ENCODE assay signal across 26 cellular contexts in the genomic region with DNA sequence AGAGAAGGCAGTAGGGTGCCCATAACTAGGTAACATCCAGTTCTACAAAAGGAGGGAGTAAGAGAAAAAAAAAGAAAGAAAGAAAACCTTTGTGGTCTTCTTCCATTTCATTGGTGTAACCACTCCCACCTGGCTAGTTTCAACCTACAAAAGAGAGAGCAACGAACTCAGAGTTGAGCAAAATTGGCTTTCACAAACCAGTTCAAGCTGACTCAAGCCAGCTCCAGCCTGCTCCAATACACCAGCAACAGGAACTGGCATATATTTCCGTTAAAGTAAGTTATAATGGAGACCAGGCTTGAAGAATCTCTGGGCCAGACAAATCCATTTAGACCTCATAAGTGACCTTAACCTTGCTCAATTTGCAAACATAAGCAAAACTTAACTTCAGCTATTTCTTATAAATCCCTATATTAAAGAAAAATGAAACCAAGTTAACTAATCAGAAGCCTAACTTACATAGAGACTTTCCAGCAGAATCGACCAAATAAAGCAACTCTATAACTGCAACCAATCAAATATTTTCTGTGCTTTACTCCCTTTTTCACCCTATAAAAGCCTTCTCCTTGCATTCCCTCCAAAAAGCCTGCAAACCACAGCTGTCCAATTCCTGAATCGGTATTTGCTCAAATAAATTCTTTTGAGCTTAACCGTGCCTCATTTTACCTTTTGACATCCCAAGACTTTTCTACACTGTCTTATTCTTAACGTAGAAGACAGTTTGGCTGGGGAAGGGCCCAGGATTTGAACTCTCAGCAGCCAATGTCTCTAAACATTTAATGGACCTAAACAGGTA. TPM values are rescaled to one million over a fixed set of nuclear protein-coding genes. Genes with fewer than 3 reads are reported as not detected.
DNase-seq lines count a peak whose midpoint lies in the region; ATAC-seq, FAIRE-seq and TF ChIP-seq lines count a peak whose summit lies in the region.
"Had no signal": no experiment of that assay in that cellular context is flagged by ENCODE, and none has a peak within 500 bp of the region (broad histone marks: within the 10 kb centered on the region; RNA-seq: fewer than 3 reads in every experiment).

No MANE protein-coding gene starts in this region.

- H3K4me3 ChIP-seq in keratinocyte (ENCODE audit: control insufficient read depth in 2 of 3, extremely low read depth in 1 of 3, insufficient read depth in 2 of 3, low read depth in 1 of 3, low read length in 3 of 3) (no peak overlapping the region), stomach (peak overlapping the region in 1 of 4 donors; percentile 20), SK-N-SH (ENCODE audit: low read depth in 2 of 2, low read length in 1 of 2) (no peak overlapping the region)
- H3K4me3 ChIP-seq: coronary artery had no signal

- no peak for TF ChIP-seq POLR2A in stomach (IDR thresholded peaks at IDR 0.05)

- no peaks in the 10 kb centered on the region for H4K20me1 ChIP-seq in keratinocyte (ENCODE audit: control insufficient read depth, extremely low read depth, insufficient read depth, low read length)
- no peaks in the 10 kb centered on the region for H4K20me1 ChIP-seq in SK-N-SH (ENCODE audit: insufficient read depth)

- H3K9me2 ChIP-seq in SK-N-SH: no peaks in the 10 kb centered on the region

- dilution Hi-C loops in keratinocyte (cut with MboI; ENCODE audit: extremely low pct_ligation_motif_present, low sequenced_read_pairs): no loop called here

- peaks cover 30% of the 10 kb centered on the region for H3K27me3 Mint-ChIP-seq in activated T-cell treated with anti-CD3 and anti-CD28 coated beads, Interleukin-2, amount 50 U/mL, for 72 hours (ENCODE audit: low read depth)
- H3K27me3 Mint-ChIP-seq in nephron progenitor cell (ENCODE audit: low read depth, poor library complexity): peaks cover 11% of the 10 kb centered on the region
- H3K27me3 Mint-ChIP-seq: memory B cell had no signal

- TF ChIP-seq CTCF in keratinocyte (optimal IDR thresholded peaks at IDR 0.05 in 1 of 3, IDR thresholded peaks at IDR 0.05 in 1 of 3, conservative IDR thresholded peaks at IDR 0.05 in 1 of 3; ENCODE audit: extremely low read depth in 1 of 3, insufficient read depth in 2 of 3, low read length in 3 of 3) (no peak), stomach (IDR thresholded peaks at IDR 0.05) (no peak), nephron progenitor cell (IDR thresholded peaks at IDR 0.05) (no peak), SK-N-SH (IDR thresholded peaks at IDR 0.05) (no peak), GM13976 (IDR thresholded peaks at IDR 0.05; ENCODE audit: borderline replicate concordance, control extremely low read depth, extremely low read depth, insufficient read depth, missing control alignments) (no peak)

- H3K79me2 ChIP-seq in keratinocyte (ENCODE audit: control insufficient read depth, insufficient read depth, low read length) (no peaks in the 10 kb centered on the region), SK-N-SH (ENCODE audit: insufficient read depth) (no peaks in the 10 kb centered on the region)

- no peaks in the 10 kb centered on the region for H3K9me3 ChIP-seq in keratinocyte (ENCODE audit: control insufficient read depth, low read depth, low read length)
- H3K9me3 ChIP-seq in stomach: no peaks in the 10 kb centered on the region
- no peaks in the 10 kb centered on the region for H3K9me3 ChIP-seq in SK-N-SH

- no peak overlapping the region for H3K4me2 ChIP-seq in keratinocyte (ENCODE audit: control insufficient read depth, extremely low read depth, insufficient read depth, low read depth, low read length)
- no peak overlapping the region for H3K4me2 ChIP-seq in SK-N-SH

- H3K4me1 Mint-ChIP-seq in activated T-cell treated with anti-CD3 and anti-CD28 coated beads, Interleukin-2, amount 50 U/mL, for 72 hours (ENCODE audit: low read depth): peaks cover 5% of the 10 kb centered on the region
- H3K4me1 Mint-ChIP-seq in nephron progenitor cell: no peaks in the 10 kb centered on the region
- H3K4me1 Mint-ChIP-seq: memory B cell had no signal

- H3K27ac Mint-ChIP-seq in activated T-cell treated with anti-CD3 and anti-CD28 coated beads, Interleukin-2, amount 50 U/mL, for 72 hours: no peak overlapping the region
- H3K27ac Mint-ChIP-seq in nephron progenitor cell: no peak overlapping the region
- H3K27ac Mint-ChIP-seq: memory B cell; natural killer cell treated with Interleukin-12 subunit alpha and Interleukin-12 subunit beta and Interleukin-15 and Interleukin-18, amount 100 ng/mL, for 72 hours; progenitor cell of endocrine pancreas had no signal

- H3K4me1 ChIP-seq in keratinocyte (ENCODE audit: control insufficient read depth, extremely low read depth, insufficient read depth, low read length): peaks cover 13% of the 10 kb centered on the region
- peaks cover 10 to 66% (median 27%) of the 10 kb centered on the region in 4 donors for H3K4me1 ChIP-seq in stomach
- no peaks in the 10 kb centered on the region for H3K4me1 ChIP-seq in SK-N-SH (ENCODE audit: control insufficient read depth in 1 of 2, insufficient read depth in 2 of 2, low read depth in 1 of 2, low read length in 1 of 2)

- peaks cover 0 to 1% of the 10 kb centered on the region in 2 donors for H3K9me3 Mint-ChIP-seq in activated T-cell treated with anti-CD3 and anti-CD28 coated beads, Interleukin-2, amount 50 U/mL, for 72 hours
- H3K9me3 Mint-ChIP-seq in nephron progenitor cell: no peaks in the 10 kb centered on the region
- H3K9me3 Mint-ChIP-seq: CD14-positive monocyte; memory B cell; natural killer cell treated with Interleukin-12 subunit alpha and Interleukin-12 subunit beta and Interleukin-15 and Interleukin-18, amount 100 ng/mL, for 72 hours had no signal

- no peak overlapping the region for H3K4me3 Mint-ChIP-seq in activated T-cell treated with anti-CD3 and anti-CD28 coated beads, Interleukin-2, amount 50 U/mL, for 72 hours
- no peak overlapping the region for H3K4me3 Mint-ChIP-seq in nephron progenitor cell
- H3K4me3 Mint-ChIP-seq: memory B cell; natural killer cell treated with Interleukin-12 subunit alpha and Interleukin-12 subunit beta and Interleukin-15 and Interleukin-18, amount 100 ng/mL, for 72 hours had no signal

- no peak for FAIRE-seq in keratinocyte (lab: Jason Lieb, UNC)
- FAIRE-seq: urothelium cell line had no signal

- TF ChIP-seq EP300 in stomach (IDR thresholded peaks at IDR 0.05): no peak
- no peak for TF ChIP-seq EP300 in SK-N-SH (IDR thresholded peaks at IDR 0.05; ENCODE audit: borderline replicate concordance in 1 of 2, low read depth in 1 of 2, low read length in 1 of 2)

- no peaks in the 10 kb centered on the region for H3K27me3 ChIP-seq in keratinocyte (ENCODE audit: control insufficient read depth, extremely low read depth, insufficient read depth, low read length)
- no peaks in the 10 kb centered on the region for H3K27me3 ChIP-seq in stomach
- no peaks in the 10 kb centered on the region for H3K27me3 ChIP-seq in SK-N-SH (ENCODE audit: insufficient read depth)
- H3K27me3 ChIP-seq: foreskin keratinocyte had no signal

- no peak overlapping the region for H3K9ac ChIP-seq in keratinocyte (ENCODE audit: control insufficient read depth, extremely low read depth, insufficient read depth, low read length)
- H3K9ac ChIP-seq in SK-N-SH: no peak overlapping the region

- POLR2A ChIA-PET in SK-N-SH (lab: Yijun Ruan, JAX): no interaction called here

- H3K9me1 ChIP-seq in keratinocyte (ENCODE audit: control insufficient read depth, extremely low read depth, insufficient read depth, low read length): no peaks in the 10 kb centered on the region

- peak; percentile 45 to 48 for ATAC-seq in activated T-cell treated with anti-CD3 and anti-CD28 coated beads, Interleukin-2, amount 50 U/mL, for 72 hours (replicated peaks in 1 of 2)
- ATAC-seq: foreskin keratinocyte; natural killer cell treated with Interleukin-12 subunit alpha and Interleukin-12 subunit beta and Interleukin-15 and Interleukin-18, amount 100 ng/mL, for 72 hours had no signal

- in situ Hi-C loops in GM13976 (cut with MboI; ENCODE audit: low sequenced_read_pairs, unreplicated experiment): no loop called here

- H3F3A ChIP-seq in SK-N-SH (replicated peaks; ENCODE audit: insufficient read depth): no peaks in the 10 kb centered on the region

- peak overlapping the region; percentile 34 for H2AFZ ChIP-seq in keratinocyte (ENCODE audit: control insufficient read depth, low read length)
- H2AFZ ChIP-seq in SK-N-SH (ENCODE audit: low read depth): no peak overlapping the region

- DNase-seq in activated T-cell treated with anti-CD3 and anti-CD28 coated beads, Interleukin-2, amount 50 U/mL, for 72 hours: no peak
- DNase-seq in activated T-cell treated with anti-CD3 and anti-CD28 coated beads, Interleukin-2, amount 50 U/mL, for 1 hour: no peak
- DNase-seq in NOMO-1 (lab: John Stamatoyannopoulos, UW; ENCODE audit: unreplicated experiment in 2 of 2): peak; percentile 29 to 52
- DNase-seq in keratinocyte (ENCODE audit: low read depth, low spot score): no peak
- DNase-seq in stomach: peak; percentile 52
- no peak for DNase-seq in nephron progenitor cell
- no peak for DNase-seq in SK-N-SH
- DNase-seq in GM13976 (ENCODE audit: low spot score): no peak
- DNase-seq: ACHN; activated CD4-positive, alpha-beta T cell treated with anti-CD3 and anti-CD28 coated beads, Interleukin-2, amount 50 U/mL, for 48 hours; DMS153; foreskin keratinocyte; KBM-7; NCI-H1417 treated with DMSO at 0.1 percent for 48 hours; NCI-H524 treated with DMSO at 0.1 percent for 48 hours; SHP77 had no signal

- no peaks in the 10 kb centered on the region for H3K36me3 ChIP-seq in keratinocyte (ENCODE audit: control insufficient read depth in 2 of 2, extremely low read depth in 1 of 2, insufficient read depth in 2 of 2, low read length in 2 of 2)
- no peaks in the 10 kb centered on the region for H3K36me3 ChIP-seq in stomach
- H3K36me3 ChIP-seq in SK-N-SH (replicated peaks in 1 of 2; ENCODE audit: control insufficient read depth in 1 of 2, insufficient read depth in 2 of 2, low read length in 1 of 2): no peaks in the 10 kb centered on the region

- no peak for TF ChIP-seq RAD21 in SK-N-SH (IDR thresholded peaks at IDR 0.05; ENCODE audit: low read length)

- 62 to 72% (median 63%) methylated on average over 6 of the region's 6 CpGs for WGBS in stomach, 5 donors
- 72% methylated on average over 6 of the region's 6 CpGs for whole genome bisulfite sequencing in SK-N-SH (ENCODE audit: low lambda C conversion rate)

- intact Hi-C loops in stomach (cut with DNase I; ENCODE audit: low total_unique reads): no loop called here

- H3K36me3 Mint-ChIP-seq in activated T-cell treated with anti-CD3 and anti-CD28 coated beads, Interleukin-2, amount 50 U/mL, for 72 hours (ENCODE audit: insufficient read depth in 2 of 2): no peaks in the 10 kb centered on the region
- no peaks in the 10 kb centered on the region for H3K36me3 Mint-ChIP-seq in nephron progenitor cell (ENCODE audit: low read depth)
- H3K36me3 Mint-ChIP-seq: memory B cell; natural killer cell treated with Interleukin-12 subunit alpha and Interleukin-12 subunit beta and Interleukin-15 and Interleukin-18, amount 100 ng/mL, for 72 hours had no signal

- CTCF ChIA-PET in SK-N-SH (lab: Yijun Ruan, JAX): interaction anchor here (0.7 to 12.7 kb wide), 3 partner anchors 88 to 376 kb away, joined by 3 to 425 read pairs (median 5); no protein-coding TSS in a partner anchor

- H3K27ac ChIP-seq in keratinocyte (ENCODE audit: control insufficient read depth, insufficient read depth, low read length) (no peak overlapping the region), stomach (peak overlapping the region; percentile 67 to 88 (median 73)), SK-N-SH (ENCODE audit: low read depth in 2 of 2, low read length in 1 of 2) (no peak overlapping the region)
- H3K27ac ChIP-seq: coronary artery, foreskin keratinocyte had no signal

RNA-seq across cellular contexts. Expression of a gene that starts 10.1 kb away (rescaled TPM):
- total RNA-seq in activated T-cell treated with anti-CD3 and anti-CD28 coated beads, Interleukin-2, amount 50 U/mL, for 72 hours: under 1 TPM; 0.24 to 0.65 TPM
- polyA plus RNA-seq in keratinocyte (1.6 to 5.2 TPM (median 4.4 TPM) in 3 replicates), stomach (10 to 100 TPM; 35.0 to 45.5 (median 37.9) TPM), SK-N-SH (2012; rRNA removed) (0.15 TPM in 2 replicates)
- 29.6 TPM for polyA plus RNA-seq in keratinocyte (2011; ENCODE audit: low read depth)
- 1.7 and 3.7 TPM in 2 replicates for polyA plus RNA-seq in keratinocyte (2011; cell fraction: cytosol; rRNA removed)
- 2.7 and 4.9 TPM in 2 replicates for polyA plus RNA-seq in keratinocyte (2011; cell fraction: nucleus; rRNA removed)
- 1.3 and 39.8 TPM in 2 replicates for polyA plus RNA-seq in keratinocyte (2012; ENCODE audit: low replicate concordance)
- polyA minus RNA-seq in keratinocyte: 0.39 to 2.2 TPM (median 0.86 TPM) in 3 replicates
- 1.2 TPM for polyA minus RNA-seq in keratinocyte (2011; cell fraction: cytosol; rRNA and poly(A)+ RNA removed)
- polyA minus RNA-seq in keratinocyte (2011; cell fraction: nucleus; rRNA and poly(A)+ RNA removed): 1.4 and 2.5 TPM in 2 replicates
- 10 to 100 TPM in 3 of 5 donors, 1 to 10 TPM in 2; 6.4 to 63.9 (median 13.8) TPM for total RNA-seq in stomach
- polyA plus RNA-seq in SK-N-SH (2012; cell fraction: cytosol; rRNA removed): 0.13 and 0.30 TPM in 2 replicates
- 0.05 TPM in 1 of 2 replicates, not detected in the other for polyA plus RNA-seq in SK-N-SH (2012; cell fraction: nucleus; rRNA removed)
- total RNA-seq: OCI-LY7, progenitor cell of endocrine pancreas, skeletal muscle tissue had no signal

RNA-seq across cellular contexts. Expression of a gene that starts 38.5 kb away (rescaled TPM):
- 10 to 100 TPM; 28.2 to 39.9 TPM for total RNA-seq in activated T-cell treated with anti-CD3 and anti-CD28 coated beads, Interleukin-2, amount 50 U/mL, for 72 hours
- polyA plus RNA-seq in keratinocyte (3.1 to 9.0 TPM (median 5.4 TPM) in 3 replicates), stomach (1 to 10 TPM; 3.2 to 7.4 (median 5.2) TPM), SK-N-SH (2012; rRNA removed) (25.1 and 32.6 TPM in 2 replicates)
- polyA plus RNA-seq in keratinocyte (2011; ENCODE audit: low read depth): 1.8 TPM
- polyA plus RNA-seq in keratinocyte (2011; cell fraction: cytosol; rRNA removed): 3.1 and 5.4 TPM in 2 replicates
- 3.3 and 3.7 TPM in 2 replicates for polyA plus RNA-seq in keratinocyte (2011; cell fraction: nucleus; rRNA removed)
- polyA plus RNA-seq in keratinocyte (2012; ENCODE audit: low replicate concordance): 1.7 and 4.4 TPM in 2 replicates
- polyA minus RNA-seq in keratinocyte: 1.3 to 4.3 TPM (median 1.6 TPM) in 3 replicates
- 3.5 TPM for polyA minus RNA-seq in keratinocyte (2011; cell fraction: cytosol; rRNA and poly(A)+ RNA removed)
- polyA minus RNA-seq in keratinocyte (2011; cell fraction: nucleus; rRNA and poly(A)+ RNA removed): 2.0 TPM in 2 replicates
- total RNA-seq in stomach: 10 to 100 TPM in 3 of 5 donors, 1 to 10 TPM in 2; 6.7 to 40.8 (median 10.7) TPM
- polyA plus RNA-seq in SK-N-SH (2012; cell fraction: cytosol; rRNA removed): 26.1 and 26.3 TPM in 2 replicates
- polyA plus RNA-seq in SK-N-SH (2012; cell fraction: nucleus; rRNA removed): 44.5 and 93.2 TPM in 2 replicates

RNA-seq across cellular contexts. Expression of a gene that starts 39.0 kb away (rescaled TPM):
- total RNA-seq in activated T-cell treated with anti-CD3 and anti-CD28 coated beads, Interleukin-2, amount 50 U/mL, for 72 hours: not detected
- polyA plus RNA-seq in keratinocyte (0.10 to 0.67 TPM (median 0.44 TPM) in 3 replicates), stomach (not detected), SK-N-SH (2012; rRNA removed) (not detected in 2 replicates)
- polyA plus RNA-seq in keratinocyte (2011; ENCODE audit: low read depth): 50.6 TPM
- 0.12 and 0.19 TPM in 2 replicates for polyA plus RNA-seq in keratinocyte (2011; cell fraction: cytosol; rRNA removed)
- 0.56 and 1.0 TPM in 2 replicates for polyA plus RNA-seq in keratinocyte (2011; cell fraction: nucleus; rRNA removed)
- polyA plus RNA-seq in keratinocyte (2012; ENCODE audit: low replicate concordance): 0.15 and 35.1 TPM in 2 replicates
- polyA minus RNA-seq in keratinocyte: 0.40 to 0.74 TPM in 2 of 3 replicates, not detected in the other
- polyA minus RNA-seq in keratinocyte (2011; cell fraction: cytosol; rRNA and poly(A)+ RNA removed): not detected
- polyA minus RNA-seq in keratinocyte (2011; cell fraction: nucleus; rRNA and poly(A)+ RNA removed): 0.54 and 1.2 TPM in 2 replicates
- not detected for total RNA-seq in stomach
- not detected in 2 replicates for polyA plus RNA-seq in SK-N-SH (2012; cell fraction: cytosol; rRNA removed)
- not detected in 2 replicates for polyA plus RNA-seq in SK-N-SH (2012; cell fraction: nucleus; rRNA removed)
- total RNA-seq: kidney epithelial cell; natural killer cell treated with Interleukin-12 subunit alpha and Interleukin-12 subunit beta and Interleukin-15 and Interleukin-18, amount 100 ng/mL, for 72 hours; OCI-LY7; progenitor cell of endocrine pancreas; T-helper 1 cell treated with Interleukin-12 subunit alpha and Interleukin-12 subunit beta and Interleukin-4 antibody, amounts not matched to agents 30 ng/mL and 1 ng/mL, for 36 hours had no signal
- polyA plus RNA-seq: CD14-positive monocyte had no signal

Comparison
In these comparisons a context has a peak if more than half of its experiments do, and no peak if none do; other contexts are left out.
1. DNase-seq: peak in NOMO-1 (2 of 2) and stomach (single experiment); none in activated T-cell treated with anti-CD3 and anti-CD28 coated beads, Interleukin-2, amount 50 U/mL, for 72 hours (0 of 2), activated T-cell treated with anti-CD3 and anti-CD28 coated beads, Interleukin-2, amount 50 U/mL, for 1 hour (single experiment), keratinocyte (single experiment), nephron progenitor cell (single experiment), SK-N-SH (single experiment) and GM13976 (single experiment).
2. H3K27ac ChIP-seq: peak in stomach (5 of 5); none in keratinocyte (single experiment) and SK-N-SH (0 of 2).